Comparison of ENCODE assay signal across 8 cellular contexts in genomic region chr10:119726291-119727261, GRCh38. TPM values are rescaled to one million over a fixed set of nuclear protein-coding genes. Genes with fewer than 3 reads are reported as not detected.
DNase-seq lines count a peak whose midpoint lies in the region; ATAC-seq and FAIRE-seq lines count a peak whose summit lies in the region.

No MANE protein-coding gene starts in this region.

- H3K9me3 Mint-ChIP-seq in activated CD8-positive, alpha-beta memory T cell treated with anti-CD3 and anti-CD28 coated beads, Interleukin-2, amount 10 ng/mL, durations not matched to agents 7 days and 5 days (ENCODE audit: low read depth) = no peaks in the 10 kb centered on the region
- H3K9me3 Mint-ChIP-seq in naive thymus-derived CD4-positive, alpha-beta T cell = no peaks in the 10 kb centered on the region

- H3K27me3 ChIP-seq in naive thymus-derived CD4-positive, alpha-beta T cell (ENCODE audit: control insufficient read depth in 2 of 2, insufficient read depth in 2 of 2, low read length in 2 of 2) = no peaks in the 10 kb centered on the region

- peaks cover 40% of the 10 kb centered on the region for H3K4me1 Mint-ChIP-seq in activated CD8-positive, alpha-beta memory T cell treated with anti-CD3 and anti-CD28 coated beads, Interleukin-2, amount 10 ng/mL, durations not matched to agents 7 days and 5 days
- peaks cover 25 to 53% (median 38%) of the 10 kb centered on the region in 7 donors for H3K4me1 Mint-ChIP-seq in naive thymus-derived CD4-positive, alpha-beta T cell

- POLR2A ChIA-PET in naive thymus-derived CD4-positive, alpha-beta T cell (lab: Charles Lee) = interaction anchor here (0.7 to 2.7 kb wide), 14 partner anchors 8 to 646 kb away, joined by 3 to 16 read pairs (median 5); partner anchors contain the start of genes BAG3, EIF3A, MCMBP and RGS10

- H3K4me1 ChIP-seq in naive thymus-derived CD4-positive, alpha-beta T cell (ENCODE audit: control insufficient read depth in 2 of 2, insufficient read depth in 2 of 2, low read length in 2 of 2) = peaks cover 11 to 24% of the 10 kb centered on the region in 2 donors

- DNase-seq in activated CD8-positive, alpha-beta memory T cell treated with anti-CD3 and anti-CD28 coated beads, Interleukin-2, amount 10 ng/mL, durations not matched to agents 7 days and 5 days = no peak
- DNase-seq in activated CD8-positive, alpha-beta memory T cell treated with anti-CD3 and anti-CD28 coated beads for 24 hours = no peak
- DNase-seq in SK-N-DZ (ENCODE audit: low spot score) (peak; percentile 67), RCC 7860 (ENCODE audit: low spot score) (no peak), mucosa of gallbladder (ENCODE audit: low spot score) (no peak)
- DNase-seq in effector CD8-positive, alpha-beta T cell (lab: John Stamatoyannopoulos, UW) = peak; percentile 35
- DNase-seq in naive thymus-derived CD4-positive, alpha-beta T cell = no peak

- H3K36me3 Mint-ChIP-seq in activated CD8-positive, alpha-beta memory T cell treated with anti-CD3 and anti-CD28 coated beads, Interleukin-2, amount 10 ng/mL, durations not matched to agents 7 days and 5 days = peaks cover 2% of the 10 kb centered on the region
- H3K36me3 Mint-ChIP-seq in naive thymus-derived CD4-positive, alpha-beta T cell = no peaks in the 10 kb centered on the region

- CTCF ChIA-PET in activated CD8-positive, alpha-beta memory T cell treated with anti-CD3 and anti-CD28 coated beads, Interleukin-2, amount 10 ng/mL, durations not matched to agents 7 days and 5 days (lab: Charles Lee) = interaction anchor here (0.7 to 5.3 kb wide), 23 partner anchors 8 to 146 kb away, joined by 3 to 41 read pairs (median 5); partner anchors contain the start of gene MCMBP
- CTCF ChIA-PET in naive thymus-derived CD4-positive, alpha-beta T cell (lab: Charles Lee) = interaction anchor here (0.8 to 2.1 kb wide), 5 partner anchors 10 to 282 kb away, joined by 3 to 13 read pairs (median 3); no protein-coding TSS in a partner anchor

- no peaks in the 10 kb centered on the region for H3K36me3 ChIP-seq in naive thymus-derived CD4-positive, alpha-beta T cell (ENCODE audit: control insufficient read depth in 2 of 3, insufficient read depth in 3 of 3, low read length in 3 of 3)

- H3K4me3 Mint-ChIP-seq in activated CD8-positive, alpha-beta memory T cell treated with anti-CD3 and anti-CD28 coated beads, Interleukin-2, amount 10 ng/mL, durations not matched to agents 7 days and 5 days = peak overlapping the region; percentile 83
- peak overlapping the region; percentile 89 to 95 (median 94) for H3K4me3 Mint-ChIP-seq in naive thymus-derived CD4-positive, alpha-beta T cell

- peak overlapping the region; percentile 63 for H3K27ac Mint-ChIP-seq in activated CD8-positive, alpha-beta memory T cell treated with anti-CD3 and anti-CD28 coated beads, Interleukin-2, amount 10 ng/mL, durations not matched to agents 7 days and 5 days
- peak overlapping the region; percentile 71 to 88 (median 87) for H3K27ac Mint-ChIP-seq in naive thymus-derived CD4-positive, alpha-beta T cell

- FAIRE-seq in RCC 7860 (lab: Jason Lieb, UNC) = no peak

- H3K27ac ChIP-seq in naive thymus-derived CD4-positive, alpha-beta T cell (ENCODE audit: low read depth, low read length) = peak overlapping the region; percentile 76

- H3K9me3 ChIP-seq in naive thymus-derived CD4-positive, alpha-beta T cell (ENCODE audit: control insufficient read depth in 2 of 3, low read length in 3 of 3) = no peaks in the 10 kb centered on the region

- H3K27me3 Mint-ChIP-seq in activated CD8-positive, alpha-beta memory T cell treated with anti-CD3 and anti-CD28 coated beads, Interleukin-2, amount 10 ng/mL, durations not matched to agents 7 days and 5 days = no peaks in the 10 kb centered on the region
- H3K27me3 Mint-ChIP-seq in naive thymus-derived CD4-positive, alpha-beta T cell = no peaks in the 10 kb centered on the region

- intact Hi-C loops in naive thymus-derived CD4-positive, alpha-beta T cell (cut with micrococcal nuclease) = loop anchor here (1.0 to 5.0 kb wide), 11 partner anchors 11 to 1384 kb away; partner anchors contain the start of genes MCMBP (in 2 of the 2), CACUL1 (in 1 of the 2), EIF3A (in 1 of the 2) and FAM204A (in 1 of the 2)

- peak overlapping the region; percentile 78 for H3K4me3 ChIP-seq in naive thymus-derived CD4-positive, alpha-beta T cell (ENCODE audit: low read length)

- no peak for ATAC-seq in activated CD8-positive, alpha-beta memory T cell treated with anti-CD3 and anti-CD28 coated beads, Interleukin-2, amount 10 ng/mL, durations not matched to agents 7 days and 5 days
- ATAC-seq in naive thymus-derived CD4-positive, alpha-beta T cell = no peak
- no peak for ATAC-seq in HG03135 (IDR thresholded peaks at IDR 0.05; ENCODE audit: unreplicated experiment)

RNA-seq across cellular contexts. Expression of gene INPP5F, which starts 0.7 kb away (rescaled TPM):
- 10 to 100 TPM; 17.4 to 32.0 TPM for total RNA-seq in activated CD8-positive, alpha-beta memory T cell treated with anti-CD3 and anti-CD28 coated beads, Interleukin-2, amount 10 ng/mL, durations not matched to agents 7 days and 5 days
- polyA plus RNA-seq in SK-N-DZ (2014; cell fraction: cytosol; rRNA removed) = 24.1 and 26.1 TPM in 2 replicates
- polyA plus RNA-seq in SK-N-DZ (2014; cell fraction: nucleus; rRNA removed) = 25.5 and 30.2 TPM in 2 replicates
- 10 to 100 TPM in 3 of 5 experiments, 1 to 10 TPM in 2; 8.5 to 12.1 (median 10.0) TPM for total RNA-seq in naive thymus-derived CD4-positive, alpha-beta T cell
- 1 to 10 TPM; 3.4 to 3.5 TPM for polyA plus RNA-seq in naive thymus-derived CD4-positive, alpha-beta T cell
- total RNA-seq in mucosa of gallbladder = 13.8 TPM

Comparison
In these comparisons a context has a peak if more than half of its experiments do, and no peak if none do; other contexts are left out.
1. DNase-seq: peak in SK-N-DZ (single experiment) and effector CD8-positive, alpha-beta T cell (single experiment); none in activated CD8-positive, alpha-beta memory T cell treated with anti-CD3 and anti-CD28 coated beads, Interleukin-2, amount 10 ng/mL, durations not matched to agents 7 days and 5 days (single experiment), activated CD8-positive, alpha-beta memory T cell treated with anti-CD3 and anti-CD28 coated beads for 24 hours (single experiment), naive thymus-derived CD4-positive, alpha-beta T cell (0 of 9), RCC 7860 (single experiment) and mucosa of gallbladder (single experiment).